In the genomic region with DNA sequence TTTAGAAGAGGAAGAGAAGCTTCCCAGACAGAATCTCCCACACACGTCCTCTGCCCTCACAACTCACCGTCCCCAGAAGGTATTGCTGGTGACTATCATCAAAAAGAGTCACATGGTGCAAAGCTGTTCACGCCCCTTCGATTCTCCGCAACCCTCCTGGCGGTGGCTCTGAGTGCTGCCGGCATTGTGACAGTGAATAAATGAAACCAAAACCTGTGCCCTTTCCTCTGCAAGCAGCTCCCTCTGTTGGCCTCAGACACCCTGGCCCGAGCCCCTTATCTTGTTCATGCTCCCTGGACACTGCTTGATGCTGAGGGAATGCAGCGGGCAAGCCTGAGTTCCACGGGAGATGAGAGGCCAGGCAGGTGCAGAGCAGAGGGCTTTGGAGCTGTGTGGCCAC, we compare ENCODE assay signal across 1 cellular context.
TF ChIP-seq lines count a peak whose summit lies in the region.

No MANE protein-coding gene starts in this region.

TF ChIP-seq in GM23338, 12 proteins besides CTCF, POLR2A, EP300 and RAD21 (continued from another document):
- TF ChIP-seq, protein P1, sequence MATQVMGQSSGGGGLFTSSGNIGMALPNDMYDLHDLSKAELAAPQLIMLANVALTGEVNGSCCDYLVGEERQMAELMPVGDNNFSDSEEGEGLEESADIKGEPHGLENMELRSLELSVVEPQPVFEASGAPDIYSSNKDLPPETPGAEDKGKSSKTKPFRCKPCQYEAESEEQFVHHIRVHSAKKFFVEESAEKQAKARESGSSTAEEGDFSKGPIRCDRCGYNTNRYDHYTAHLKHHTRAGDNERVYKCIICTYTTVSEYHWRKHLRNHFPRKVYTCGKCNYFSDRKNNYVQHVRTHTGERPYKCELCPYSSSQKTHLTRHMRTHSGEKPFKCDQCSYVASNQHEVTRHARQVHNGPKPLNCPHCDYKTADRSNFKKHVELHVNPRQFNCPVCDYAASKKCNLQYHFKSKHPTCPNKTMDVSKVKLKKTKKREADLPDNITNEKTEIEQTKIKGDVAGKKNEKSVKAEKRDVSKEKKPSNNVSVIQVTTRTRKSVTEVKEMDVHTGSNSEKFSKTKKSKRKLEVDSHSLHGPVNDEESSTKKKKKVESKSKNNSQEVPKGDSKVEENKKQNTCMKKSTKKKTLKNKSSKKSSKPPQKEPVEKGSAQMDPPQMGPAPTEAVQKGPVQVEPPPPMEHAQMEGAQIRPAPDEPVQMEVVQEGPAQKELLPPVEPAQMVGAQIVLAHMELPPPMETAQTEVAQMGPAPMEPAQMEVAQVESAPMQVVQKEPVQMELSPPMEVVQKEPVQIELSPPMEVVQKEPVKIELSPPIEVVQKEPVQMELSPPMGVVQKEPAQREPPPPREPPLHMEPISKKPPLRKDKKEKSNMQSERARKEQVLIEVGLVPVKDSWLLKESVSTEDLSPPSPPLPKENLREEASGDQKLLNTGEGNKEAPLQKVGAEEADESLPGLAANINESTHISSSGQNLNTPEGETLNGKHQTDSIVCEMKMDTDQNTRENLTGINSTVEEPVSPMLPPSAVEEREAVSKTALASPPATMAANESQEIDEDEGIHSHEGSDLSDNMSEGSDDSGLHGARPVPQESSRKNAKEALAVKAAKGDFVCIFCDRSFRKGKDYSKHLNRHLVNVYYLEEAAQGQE (IDR thresholded peaks at IDR 0.05; ENCODE audit: unreplicated experiment): no peak
- TF ChIP-seq ZNF114 (CRISPR knock-in tag; IDR thresholded peaks at IDR 0.05) (no peak), POLR2AphosphoS5 (IDR thresholded peaks at IDR 0.05; ENCODE audit: low read depth) (no peak), EZH2phosphoT487 (IDR thresholded peaks at IDR 0.05; ENCODE audit: unreplicated experiment) (no peak), EZH2 (IDR thresholded peaks at IDR 0.05; ENCODE audit: low read depth, unreplicated experiment) (no peak), JUNB (IDR thresholded peaks at IDR 0.05; ENCODE audit: unreplicated experiment) (no peak), CREB1 (CRISPR knock-in tag; IDR thresholded peaks at IDR 0.05; ENCODE audit: low read depth) (no peak)
- TF ChIP-seq, protein P2, sequence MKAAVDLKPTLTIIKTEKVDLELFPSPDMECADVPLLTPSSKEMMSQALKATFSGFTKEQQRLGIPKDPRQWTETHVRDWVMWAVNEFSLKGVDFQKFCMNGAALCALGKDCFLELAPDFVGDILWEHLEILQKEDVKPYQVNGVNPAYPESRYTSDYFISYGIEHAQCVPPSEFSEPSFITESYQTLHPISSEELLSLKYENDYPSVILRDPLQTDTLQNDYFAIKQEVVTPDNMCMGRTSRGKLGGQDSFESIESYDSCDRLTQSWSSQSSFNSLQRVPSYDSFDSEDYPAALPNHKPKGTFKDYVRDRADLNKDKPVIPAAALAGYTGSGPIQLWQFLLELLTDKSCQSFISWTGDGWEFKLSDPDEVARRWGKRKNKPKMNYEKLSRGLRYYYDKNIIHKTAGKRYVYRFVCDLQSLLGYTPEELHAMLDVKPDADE (IDR thresholded peaks at IDR 0.05): no peak
